7 cellular contexts compared by ENCODE assay signal in genomic region chr7:5420841-5421625, GRCh38. TPM values are rescaled to one million over a fixed set of nuclear protein-coding genes. Genes with fewer than 3 reads are reported as not detected.
DNase-seq lines count a peak whose midpoint lies in the region; ATAC-seq and TF ChIP-seq lines count a peak whose summit lies in the region.

No MANE protein-coding gene starts in this region.

- no peak for TF ChIP-seq CTCF in GM23338 (conservative IDR thresholded peaks at IDR 0.05; ENCODE audit: low read depth in 2 of 2)
- no peak for TF ChIP-seq CTCF in epithelial cell of proximal tubule (conservative IDR thresholded peaks at IDR 0.05; ENCODE audit: low read depth, low read length)
- TF ChIP-seq CTCF in nephron progenitor cell (IDR thresholded peaks at IDR 0.05): no peak

- DNase-seq in GM23338 (ENCODE audit: low spot score): no peak
- peak in 1 of 2 experiments; percentile 71 for DNase-seq in SJSA1 (ENCODE audit: low read depth in 1 of 2, low spot score in 2 of 2)
- no peak for DNase-seq in epithelial cell of proximal tubule (ENCODE audit: low read depth)
- peak; percentile 37 for DNase-seq in nephron progenitor cell
- DNase-seq in midbrain (lab: John Stamatoyannopoulos, UW): no peak

- H3K4me3 ChIP-seq in GM23338: peak overlapping the region; percentile 63
- H3K4me3 ChIP-seq in SJSA1: peak overlapping the region; percentile 92
- H3K4me3 ChIP-seq in epithelial cell of proximal tubule (ENCODE audit: low read depth, low read length): peak overlapping the region; percentile 97

- no peaks in the 10 kb centered on the region for H3K36me3 Mint-ChIP-seq in GM23338 (ENCODE audit: low read depth)
- peaks cover 20% of the 10 kb centered on the region for H3K36me3 Mint-ChIP-seq in nephron progenitor cell (ENCODE audit: low read depth)

- 0 out of 2 replicates have a peak, but pooled peaks cover 5% of the 10 kb centered on the region for H4K20me1 ChIP-seq in GM23338 (replicated peaks; ENCODE audit: insufficient read depth)

- ATAC-seq in GM23338 (no peak), GM21723 (IDR thresholded peaks at IDR 0.05; ENCODE audit: unreplicated experiment) (no peak), HG03378 (IDR thresholded peaks at IDR 0.05; ENCODE audit: unreplicated experiment) (no peak)

- no peaks in the 10 kb centered on the region; the same call in 1 of the 2 replicates for H3K9me3 ChIP-seq in SJSA1 (replicated peaks)

- H3K4me2 ChIP-seq in GM23338: peak overlapping the region; percentile 87

- no peaks in the 10 kb centered on the region for H3K36me3 ChIP-seq in GM23338 (ENCODE audit: insufficient read depth)
- H3K36me3 ChIP-seq in SJSA1: peaks cover 22% of the 10 kb centered on the region

- H3K4me1 Mint-ChIP-seq in GM23338 (peaks cover 26% of the 10 kb centered on the region), nephron progenitor cell (peaks cover 16% of the 10 kb centered on the region)

- H3K79me2 ChIP-seq in GM23338 (replicated peaks; ENCODE audit: insufficient read depth): no peaks in the 10 kb centered on the region; the same call in 1 of the 2 replicates

- H2AFZ ChIP-seq in GM23338: no peak overlapping the region

- H3K27me3 Mint-ChIP-seq in GM23338 (ENCODE audit: insufficient read depth, low read depth, poor library complexity) (peaks cover 89% of the 10 kb centered on the region), nephron progenitor cell (ENCODE audit: low read depth, poor library complexity) (no peaks in the 10 kb centered on the region)

- H3K9me2 ChIP-seq in GM23338 (ENCODE audit: insufficient read depth): no peaks in the 10 kb centered on the region

- H3K4me3 Mint-ChIP-seq in GM23338 (peak overlapping the region; percentile 72), nephron progenitor cell (peak overlapping the region; percentile 93)

- H3K27ac ChIP-seq in GM23338 (ENCODE audit: low read depth): no peak overlapping the region
- peak overlapping the region; percentile 88 for H3K27ac ChIP-seq in SJSA1

- H3K4me1 ChIP-seq in GM23338 (ENCODE audit: insufficient read depth) (peaks cover 44% of the 10 kb centered on the region), SJSA1 (replicated peaks) (peaks cover 33% of the 10 kb centered on the region)

- peaks cover 29% of the 10 kb centered on the region for H3F3A ChIP-seq in GM23338 (replicated peaks; ENCODE audit: low read depth)

- H3K9me3 Mint-ChIP-seq in GM23338 (peaks cover 4% of the 10 kb centered on the region; the same call in 2 of the 3 replicates), nephron progenitor cell (no peaks in the 10 kb centered on the region)

- H3K27me3 ChIP-seq in GM23338 (ENCODE audit: insufficient read depth): peaks cover 89% of the 10 kb centered on the region
- H3K27me3 ChIP-seq in SJSA1 (replicated peaks): no peaks in the 10 kb centered on the region

- no peak overlapping the region for H3K27ac Mint-ChIP-seq in GM23338
- H3K27ac Mint-ChIP-seq in nephron progenitor cell: no peak overlapping the region

TF ChIP-seq in GM23338, 12 proteins besides CTCF, POLR2A, EP300 and RAD21:
- TF ChIP-seq NANOG (IDR thresholded peaks at IDR 0.05; ENCODE audit: borderline replicate concordance) (no peak), EZH2 (IDR thresholded peaks at IDR 0.05; ENCODE audit: low read depth, unreplicated experiment) (peak; percentile 94), EZH2phosphoT487 (IDR thresholded peaks at IDR 0.05; ENCODE audit: unreplicated experiment) (peak; percentile 99)

RNA-seq across cellular contexts. Expression of gene TNRC18, which starts 2.6 kb away (rescaled TPM):
- total RNA-seq in GM23338 (2014; rRNA removed; shearing (Covaris generic)): 6.9 and 17.5 TPM in 2 replicates
- polyA plus RNA-seq in GM23338 (2016; fragmentation: Nextera tagmentation; extraction: Ambion mirVana): 2.0 and 2.1 TPM in 2 replicates
- 19.8 and 28.4 TPM in 2 replicates for total RNA-seq in SJSA1 (2014; rRNA removed; shearing (Covaris generic))
- 17.4 and 34.3 TPM in 2 replicates for total RNA-seq in epithelial cell of proximal tubule
